In genomic region chr9:19286634-19287188, GRCh38 we compare ENCODE assay signal across 19 cellular contexts. TPM values are rescaled to one million over a fixed set of nuclear protein-coding genes. Genes with fewer than 3 reads are reported as not detected.
DNase-seq lines count a peak whose midpoint lies in the region; ATAC-seq and TF ChIP-seq lines count a peak whose summit lies in the region.
"Had no signal": no experiment of that assay in that cellular context is flagged by ENCODE, and none has a peak within 500 bp of the region (broad histone marks: within the 10 kb centered on the region; RNA-seq: fewer than 3 reads in every experiment).

No MANE protein-coding gene starts in this region.

- H3K27me3 ChIP-seq in fibroblast of lung (ENCODE audit: control insufficient read depth, insufficient read depth, low read length) (no peaks in the 10 kb centered on the region), skeletal muscle satellite cell (ENCODE audit: control insufficient read depth, insufficient read depth, low read length) (no peaks in the 10 kb centered on the region), GM23338 (ENCODE audit: insufficient read depth) (no peaks in the 10 kb centered on the region)
- H3K27me3 ChIP-seq: sigmoid colon, vagina had no signal

- H3K9me3 ChIP-seq in fibroblast of lung (ENCODE audit: control insufficient read depth, insufficient read depth, low read depth, low read length) (no peaks in the 10 kb centered on the region), skeletal muscle satellite cell (replicated peaks; ENCODE audit: low read length) (no peaks in the 10 kb centered on the region)
- H3K9me3 ChIP-seq: sigmoid colon, vagina had no signal

- ATAC-seq in GM23338: no peak

- no peaks in the 10 kb centered on the region for H4K20me1 ChIP-seq in fibroblast of lung (ENCODE audit: control insufficient read depth, extremely low read depth, insufficient read depth, low read length)
- H4K20me1 ChIP-seq in GM23338 (replicated peaks; ENCODE audit: insufficient read depth): peaks cover under 1% of the 10 kb centered on the region; the same call in 1 of the 2 replicates

- no peak for TF ChIP-seq CTCF in fibroblast of lung (conservative IDR thresholded peaks at IDR 0.05 in 1 of 2, IDR thresholded peaks at IDR 0.05 in 1 of 2; ENCODE audit: low read depth in 1 of 2, low read length in 2 of 2)
- TF ChIP-seq CTCF in GM23338 (conservative IDR thresholded peaks at IDR 0.05; ENCODE audit: low read depth in 2 of 2): no peak

- no peaks in the 10 kb centered on the region for H3K4me1 ChIP-seq in fibroblast of lung (ENCODE audit: control insufficient read depth, extremely low read depth, insufficient read depth, low read length)
- H3K4me1 ChIP-seq in skeletal muscle satellite cell (ENCODE audit: control insufficient read depth, insufficient read depth, low read length): peaks cover 5% of the 10 kb centered on the region
- H3K4me1 ChIP-seq in GM23338 (ENCODE audit: insufficient read depth): no peaks in the 10 kb centered on the region

- H3K36me3 Mint-ChIP-seq in GM23338 (ENCODE audit: low read depth): peaks cover 15% of the 10 kb centered on the region; the same call in 2 of the 3 replicates

- peaks cover 1% of the 10 kb centered on the region for H3K79me2 ChIP-seq in fibroblast of lung (ENCODE audit: control insufficient read depth, insufficient read depth, low read length)
- peaks cover 35% of the 10 kb centered on the region for H3K79me2 ChIP-seq in GM23338 (replicated peaks; ENCODE audit: insufficient read depth)

- no peaks in the 10 kb centered on the region for H3F3A ChIP-seq in GM23338 (replicated peaks; ENCODE audit: low read depth)

- peaks cover 2% of the 10 kb centered on the region for H3K27me3 Mint-ChIP-seq in GM23338 (ENCODE audit: insufficient read depth, low read depth, poor library complexity)
- H3K27me3 Mint-ChIP-seq: activated naive CD8-positive, alpha-beta T cell had no signal

- no peaks in the 10 kb centered on the region for H3K36me3 ChIP-seq in fibroblast of lung (ENCODE audit: control insufficient read depth, insufficient read depth, low read length)
- peaks cover 8% of the 10 kb centered on the region for H3K36me3 ChIP-seq in skeletal muscle satellite cell (ENCODE audit: insufficient read depth, low read length)
- H3K36me3 ChIP-seq in GM23338 (ENCODE audit: insufficient read depth): peaks cover 4% of the 10 kb centered on the region

- H2AFZ ChIP-seq in fibroblast of lung (ENCODE audit: low read length) (no peak overlapping the region), GM23338 (no peak overlapping the region)

- H3K9ac ChIP-seq in fibroblast of lung (ENCODE audit: insufficient read depth, low read length) (no peak overlapping the region), skeletal muscle satellite cell (ENCODE audit: low read depth, low read length) (no peak overlapping the region)

- no peaks in the 10 kb centered on the region for H3K9me2 ChIP-seq in GM23338 (ENCODE audit: insufficient read depth)

- H3K4me3 Mint-ChIP-seq in GM23338: no peak overlapping the region
- H3K4me3 Mint-ChIP-seq: activated naive CD8-positive, alpha-beta T cell; neural crest cell; T-helper 1 cell treated with Interleukin-12 subunit alpha and Interleukin-12 subunit beta and Interleukin-4 antibody, amounts not matched to agents 30 μg/mL and 1 μg/mL, for 36 hours had no signal

- H3K9me3 Mint-ChIP-seq in GM23338: no peaks in the 10 kb centered on the region
- H3K9me3 Mint-ChIP-seq: neural crest cell; T-helper 1 cell treated with Interleukin-12 subunit alpha and Interleukin-12 subunit beta and Interleukin-4 antibody, amounts not matched to agents 30 μg/mL and 1 μg/mL, for 36 hours had no signal

- peak overlapping the region; percentile 48 for H3K4me2 ChIP-seq in fibroblast of lung (ENCODE audit: extremely low read depth, insufficient read depth, low read length)
- H3K4me2 ChIP-seq in skeletal muscle satellite cell (ENCODE audit: low read length): peak overlapping the region; percentile 27
- no peak overlapping the region for H3K4me2 ChIP-seq in GM23338

- DNase-seq in NCI-H510A treated with DMSO at 0.1 percent for 48 hours (lab: John Stamatoyannopoulos, UW) (peak; percentile 13), NCI-H510A (lab: John Stamatoyannopoulos, UW) (no peak), RPMI7951 (ENCODE audit: low read depth) (peak; percentile 1), fibroblast of lung (ENCODE audit: low read depth in 2 of 2) (peak; percentile 30 to 33), globus pallidus (ENCODE audit: low spot score) (no peak), H4 (ENCODE audit: low spot score) (no peak), GM23338 (ENCODE audit: low spot score) (no peak)
- DNase-seq: cerebellar nuclear complex; GDM1; NCI-H524 treated with DMSO at 0.1 percent for 48 hours; sigmoid colon; stimulated activated naive CD4-positive, alpha-beta T cell treated with Interleukin-2 at 50 U/mL for 16 hours had no signal

- no peak overlapping the region for H3K27ac Mint-ChIP-seq in GM23338
- H3K27ac Mint-ChIP-seq: activated naive CD8-positive, alpha-beta T cell; T-helper 1 cell treated with Interleukin-12 subunit alpha and Interleukin-12 subunit beta and Interleukin-4 antibody, amounts not matched to agents 30 μg/mL and 1 μg/mL, for 36 hours had no signal

- no peaks in the 10 kb centered on the region for H3K4me1 Mint-ChIP-seq in GM23338

- no peak overlapping the region for H3K27ac ChIP-seq in fibroblast of lung (ENCODE audit: insufficient read depth, low read length)
- H3K27ac ChIP-seq in GM23338 (ENCODE audit: low read depth): no peak overlapping the region
- H3K27ac ChIP-seq: epithelial cell of prostate, sigmoid colon, vagina had no signal

- H3K4me3 ChIP-seq in fibroblast of lung (replicated peaks in 1 of 4; ENCODE audit: control extremely low read depth in 1 of 4, insufficient read depth in 1 of 4, low read depth in 3 of 4, low read length in 4 of 4) (no peak overlapping the region), skeletal muscle satellite cell (ENCODE audit: low read length) (no peak overlapping the region), GM23338 (no peak overlapping the region)
- H3K4me3 ChIP-seq: lung, sigmoid colon, vagina had no signal

TF ChIP-seq in GM23338, 12 proteins besides CTCF, POLR2A, EP300 and RAD21 (continues in another document):
- TF ChIP-seq ZNF114 (CRISPR knock-in tag; IDR thresholded peaks at IDR 0.05): no peak
- no peak for TF ChIP-seq ZNF331 (CRISPR knock-in tag; IDR thresholded peaks at IDR 0.05; ENCODE audit: low read depth)
- TF ChIP-seq EZH2phosphoT487 (IDR thresholded peaks at IDR 0.05; ENCODE audit: unreplicated experiment): no peak
- TF ChIP-seq POLR2AphosphoS5 (IDR thresholded peaks at IDR 0.05; ENCODE audit: low read depth): no peak
- TF ChIP-seq JUNB (IDR thresholded peaks at IDR 0.05; ENCODE audit: unreplicated experiment): no peak

RNA-seq across cellular contexts. Expression of gene DENND4C, which starts 56.2 kb away (rescaled TPM):
- 33.5 and 65.4 TPM in 2 replicates for total RNA-seq in RPMI7951 (2014; rRNA removed; shearing (Covaris generic))
- 74.2 and 87.0 TPM in 2 replicates for total RNA-seq in fibroblast of lung
- polyA plus RNA-seq in fibroblast of lung: 25.5 and 27.4 TPM in 2 replicates
- 12.4 and 12.9 TPM in 2 replicates for polyA plus RNA-seq in fibroblast of lung (2012)
- polyA minus RNA-seq in fibroblast of lung (ENCODE audit: low replicate concordance): 3.4 and 7.1 TPM in 2 replicates
- total RNA-seq in skeletal muscle satellite cell (2012; rRNA removed): 34.3 and 53.0 TPM in 2 replicates
- total RNA-seq in H4 (2014; rRNA removed; shearing (Covaris generic)): 16.5 and 19.3 TPM in 2 replicates
- 30.8 and 43.7 TPM in 2 replicates for total RNA-seq in GM23338 (2014; rRNA removed; shearing (Covaris generic))
- polyA plus RNA-seq in GM23338 (2016; fragmentation: Nextera tagmentation; extraction: Ambion mirVana): 5.2 and 6.4 TPM in 2 replicates

Comparison
In these comparisons a context has a peak if more than half of its experiments do, and no peak if none do; other contexts are left out.
1. DNase-seq: peak in NCI-H510A treated with DMSO at 0.1 percent for 48 hours (single experiment), RPMI7951 (single experiment) and fibroblast of lung (2 of 2); none in NCI-H510A (single experiment), globus pallidus (single experiment), H4 (single experiment) and GM23338 (single experiment).